In the genomic region with DNA sequence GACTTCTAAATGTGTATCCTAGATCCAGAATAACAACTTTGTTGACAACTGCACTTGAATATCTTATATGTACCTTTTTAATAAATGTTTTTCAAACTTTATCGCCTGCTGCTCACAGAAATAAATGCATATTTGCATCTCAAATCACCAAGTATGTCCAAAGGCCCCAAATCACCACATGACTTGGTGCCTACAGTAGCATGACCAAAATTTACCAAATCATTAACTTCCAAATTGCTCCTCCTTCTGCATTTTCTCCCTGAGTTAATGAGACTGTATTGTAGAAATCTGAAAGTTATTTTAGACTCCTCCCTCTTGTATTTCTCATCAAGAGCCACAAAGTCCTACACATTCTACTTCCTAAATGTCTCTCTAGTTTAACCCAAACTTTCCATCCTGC, we compare ENCODE assay signal across 29 cellular contexts.
"Had no signal": no experiment of that assay in that cellular context is flagged by ENCODE, and none has a peak within 500 bp of the region (broad histone marks: within the 10 kb centered on the region; RNA-seq: fewer than 3 reads in every experiment).

No MANE protein-coding gene starts in this region.

- DNase-seq: activated CD4-positive, alpha-beta memory T cell treated with anti-CD3 and anti-CD28 coated beads, Interleukin-2, amount 10 ng/mL, durations not matched to agents 7 days and 5 days; activated CD4-positive, alpha-beta T cell treated with anti-CD3 and anti-CD28 coated beads for 1 hour; activated CD4-positive, alpha-beta T cell treated with anti-CD3 and anti-CD28 coated beads for 4 hours; activated CD4-positive, alpha-beta T cell treated with anti-CD3 and anti-CD28 coated beads, Interleukin-2, amount 10 ng/mL, durations not matched to agents 7 days and 5 days; activated CD4-positive, alpha-beta T cell treated with anti-CD3 and anti-CD28 coated beads, Interleukin-2, amount 50 U/mL, for 4 hours; activated CD8-positive, alpha-beta memory T cell treated with anti-CD3 and anti-CD28 coated beads, Interleukin-2, amount 50 U/mL, for 48 hours; activated gamma-delta T cell; activated naive CD4-positive, alpha-beta T cell; activated naive CD4-positive, alpha-beta T cell treated with anti-CD3 and anti-CD28 coated beads, Interleukin-2, amount 10 ng/mL, durations not matched to agents 7 days and 5 days; activated naive CD8-positive, alpha-beta T cell treated with anti-CD3 and anti-CD28 coated beads, Interleukin-2, amount 10 ng/mL, durations not matched to agents 7 days and 5 days; activated T-cell treated with anti-CD3 and anti-CD28 coated beads for 4 hours; activated T-cell treated with anti-CD3 and anti-CD28 coated beads, Interleukin-2, amount 50 U/mL, for 24 hours; activated T-cell treated with anti-CD3 and anti-CD28 coated beads, Interleukin-2, amount 50 U/mL, for 72 hours; amniotic stem cell; anterior cingulate cortex; brain microvascular endothelial cell; dorsolateral prefrontal cortex; effector memory CD4-positive, alpha-beta T cell; endodermal cell; erythroblast; foreskin keratinocyte; gastrocnemius medialis; glutamatergic neuron; T-helper 2 cell had no signal

- H3K4me1 ChIP-seq: foreskin keratinocyte, gastrocnemius medialis had no signal

- ATAC-seq: activated naive CD4-positive, alpha-beta T cell treated with anti-CD3 and anti-CD28 coated beads, Interleukin-2, amount 50 U/mL, for 72 hours; activated T-cell treated with anti-CD3 and anti-CD28 coated beads, Interleukin-2, amount 50 U/mL, for 72 hours; foreskin keratinocyte; gastrocnemius medialis had no signal

- H3K36me3 ChIP-seq: brain microvascular endothelial cell, esophagus muscularis mucosa, gastrocnemius medialis had no signal

- H3K27me3 ChIP-seq: brain microvascular endothelial cell, dorsolateral prefrontal cortex, esophagus muscularis mucosa, foreskin keratinocyte, gastrocnemius medialis had no signal

- H3K4me3 ChIP-seq: coronary artery, dorsolateral prefrontal cortex, esophagus muscularis mucosa, gastrocnemius medialis had no signal

- H3K27ac ChIP-seq: brain microvascular endothelial cell, coronary artery, dorsolateral prefrontal cortex, esophagus muscularis mucosa, foreskin keratinocyte, gastrocnemius medialis had no signal

- FAIRE-seq: astrocyte, bronchial epithelial cell had no signal

- H3K9me3 ChIP-seq: esophagus muscularis mucosa, gastrocnemius medialis had no signal
